Comparison of ENCODE assay signal across 31 cellular contexts in genomic region chr20:59647271-59647670, GRCh38. TPM values are rescaled to one million over a fixed set of nuclear protein-coding genes. Genes with fewer than 3 reads are reported as not detected.
"Had no signal": no experiment of that assay in that cellular context is flagged by ENCODE, and none has a peak within 500 bp of the region (broad histone marks: within the 10 kb centered on the region; RNA-seq: fewer than 3 reads in every experiment).

No MANE protein-coding gene starts in this region.

- ATAC-seq: activated CD8-positive, alpha-beta T cell treated with anti-CD3 and anti-CD28 coated beads for 36 hours; activated T-helper 17 cell treated with anti-CD3 and anti-CD28 coated beads, Interleukin-2, amount 50 U/mL, for 72 hours; Panc1 had no signal

- H3K4me3 ChIP-seq: adrenal gland, breast epithelium, MG63, SJCRH30 had no signal

- H3K9me3 ChIP-seq: adrenal gland, breast epithelium, MG63, SJCRH30, SK-N-SH had no signal

- H3K4me1 ChIP-seq: breast epithelium, SJCRH30 had no signal

- H3K36me3 ChIP-seq: adrenal gland, breast epithelium, MG63, SJCRH30 had no signal

- H3K27ac ChIP-seq: adrenal gland, breast epithelium, SJCRH30, VCaP had no signal

- H3K27me3 ChIP-seq: adrenal gland, MG63 had no signal

- DNase-seq: activated CD4-positive, alpha-beta T cell treated with anti-CD3 and anti-CD28 coated beads, Interleukin-2, amount 10 ng/mL, durations not matched to agents 7 days and 5 days; activated CD4-positive, CD25-positive, alpha-beta regulatory T cell; activated CD8-positive, alpha-beta T cell treated with anti-CD3 and anti-CD28 coated beads for 36 hours; activated gamma-delta T cell; activated naive CD4-positive, alpha-beta T cell treated with anti-CD3 and anti-CD28 coated beads, Interleukin-2, amount 10 ng/mL, durations not matched to agents 7 days and 5 days; activated naive CD8-positive, alpha-beta T cell treated with anti-CD3 and anti-CD28 coated beads, Interleukin-2, amount 10 ng/mL, durations not matched to agents 7 days and 5 days; activated T-cell treated with anti-CD3 and anti-CD28 coated beads for 4 hours; activated T-cell treated with anti-CD3 and anti-CD28 coated beads, Interleukin-2, amount 50 U/mL, for 48 hours; anterior cingulate cortex; caudate nucleus; MG63; NCI-H1105; NCI-H1436; NCI-H1694 treated with DMSO at 0.1 percent for 48 hours; NCI-H2029 treated with DMSO at 0.1 percent for 48 hours; NCI-H345; NCI-H510A; NCI-H526 treated with DMSO at 0.1 percent for 48 hours; NK-92 treated with Interleukin-12 subunit alpha and Interleukin-12 subunit beta, amount 100 ng/mL, for 24 hours; OCI-M1; Right ventricle myocardium superior; RPMI8226; SJCRH30; SK-N-SH; T-helper 1 cell had no signal

RNA-seq across cellular contexts. Expression of gene PHACTR3, which starts 42.9 kb away (rescaled TPM):
- total RNA-seq: activated CD4-positive, alpha-beta T cell treated with anti-CD3 and anti-CD28 coated beads, Interleukin-2, amount 10 ng/mL, durations not matched to agents 7 days and 5 days; activated CD8-positive, alpha-beta T cell treated with anti-CD3 and anti-CD28 coated beads for 36 hours; activated naive CD8-positive, alpha-beta T cell treated with anti-CD3 and anti-CD28 coated beads, Interleukin-2, amount 10 ng/mL, durations not matched to agents 7 days and 5 days; activated T-helper 17 cell treated with anti-CD3 and anti-CD28 coated beads, Interleukin-2, amount 50 U/mL, for 72 hours; SJCRH30; T-helper 2 cell treated with Interferon-gamma antibody and Interleukin-4, amounts not matched to agents 100 ng/mL and 5 ng/mL, for 36 hours had no signal
